ENCODE assay signal across 1 cellular context in genomic region chr11:2142762-2143202, GRCh38.
TF ChIP-seq lines count a peak whose summit lies in the region.

No MANE protein-coding gene starts in this region.

TF ChIP-seq in SK-N-SH, 30 proteins besides CTCF, POLR2A, EP300 and RAD21 (continued from another document):
- no peak for TF ChIP-seq REST (IDR thresholded peaks at IDR 0.05; ENCODE audit: low read depth, low read length)
- TF ChIP-seq FOXJ3 (CRISPR knock-in tag; IDR thresholded peaks at IDR 0.05) = no peak
- TF ChIP-seq RXRA (IDR thresholded peaks at IDR 0.05; ENCODE audit: borderline replicate concordance, low read depth) = no peak
- no peak for TF ChIP-seq FOXM1 (IDR thresholded peaks at IDR 0.05; ENCODE audit: low read depth)
- no peak for TF ChIP-seq SIN3A (IDR thresholded peaks at IDR 0.05; ENCODE audit: borderline replicate concordance, low read depth, low read length)
- TF ChIP-seq NRF1 (IDR thresholded peaks at IDR 0.05; ENCODE audit: low read depth, low read length) = no peak
- TF ChIP-seq JUND (IDR thresholded peaks at IDR 0.05) = no peak
- TF ChIP-seq TAF1 (IDR thresholded peaks at IDR 0.05; ENCODE audit: borderline replicate concordance, low read depth, low read length) = no peak
- TF ChIP-seq, protein P1, sequence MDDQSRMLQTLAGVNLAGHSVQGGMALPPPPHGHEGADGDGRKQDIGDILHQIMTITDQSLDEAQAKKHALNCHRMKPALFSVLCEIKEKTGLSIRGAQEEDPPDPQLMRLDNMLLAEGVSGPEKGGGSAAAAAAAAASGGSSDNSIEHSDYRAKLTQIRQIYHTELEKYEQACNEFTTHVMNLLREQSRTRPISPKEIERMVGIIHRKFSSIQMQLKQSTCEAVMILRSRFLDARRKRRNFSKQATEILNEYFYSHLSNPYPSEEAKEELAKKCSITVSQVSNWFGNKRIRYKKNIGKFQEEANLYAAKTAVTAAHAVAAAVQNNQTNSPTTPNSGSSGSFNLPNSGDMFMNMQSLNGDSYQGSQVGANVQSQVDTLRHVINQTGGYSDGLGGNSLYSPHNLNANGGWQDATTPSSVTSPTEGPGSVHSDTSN (IDR thresholded peaks at IDR 0.05) = no peak
- no peak for TF ChIP-seq TCF12 (IDR thresholded peaks at IDR 0.05)
- no peak for TF ChIP-seq SMC3 (IDR thresholded peaks at IDR 0.05; ENCODE audit: low read depth, low read length)
- TF ChIP-seq, protein P2, sequence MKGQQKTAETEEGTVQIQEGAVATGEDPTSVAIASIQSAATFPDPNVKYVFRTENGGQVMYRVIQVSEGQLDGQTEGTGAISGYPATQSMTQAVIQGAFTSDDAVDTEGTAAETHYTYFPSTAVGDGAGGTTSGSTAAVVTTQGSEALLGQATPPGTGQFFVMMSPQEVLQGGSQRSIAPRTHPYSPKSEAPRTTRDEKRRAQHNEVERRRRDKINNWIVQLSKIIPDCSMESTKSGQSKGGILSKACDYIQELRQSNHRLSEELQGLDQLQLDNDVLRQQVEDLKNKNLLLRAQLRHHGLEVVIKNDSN (IDR thresholded peaks at IDR 0.05; ENCODE audit: borderline replicate concordance, low read depth) = no peak
- TF ChIP-seq MXI1 (IDR thresholded peaks at IDR 0.05; ENCODE audit: low read depth, low read length) = no peak
- no peak for TF ChIP-seq POLR2AphosphoS5 (IDR thresholded peaks at IDR 0.05; ENCODE audit: low read depth, low read length)
- no peak for TF ChIP-seq RCOR1 (IDR thresholded peaks at IDR 0.05; ENCODE audit: low read length)
- no peak for TF ChIP-seq NFIC (IDR thresholded peaks at IDR 0.05; ENCODE audit: borderline replicate concordance)
- no peak for TF ChIP-seq TEAD4 (IDR thresholded peaks at IDR 0.05; ENCODE audit: borderline replicate concordance, insufficient read depth)
